Comparison of ENCODE assay signal across 16 cellular contexts in the genomic region with DNA sequence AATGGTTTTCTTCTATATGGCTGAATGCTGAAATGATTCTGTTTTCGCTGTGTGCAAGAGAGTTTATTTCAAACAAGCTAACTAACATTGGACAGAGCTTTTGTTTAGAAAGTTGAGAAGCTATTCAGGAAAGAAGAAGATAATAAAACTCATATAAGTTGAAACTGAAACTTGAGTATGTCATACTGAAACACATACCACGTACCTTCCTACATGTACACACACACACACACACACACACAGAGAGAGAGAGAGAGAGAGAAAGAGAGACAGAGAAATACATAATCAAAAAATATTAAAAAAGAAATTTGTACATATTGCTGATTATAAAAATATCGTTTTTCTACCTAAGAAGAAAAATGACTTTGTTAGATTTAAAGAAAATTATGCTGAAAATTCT.
DNase-seq lines count a peak whose midpoint lies in the region; ATAC-seq lines count a peak whose summit lies in the region.
"Had no signal": no experiment of that assay in that cellular context is flagged by ENCODE, and none has a peak within 500 bp of the region (broad histone marks: within the 10 kb centered on the region; RNA-seq: fewer than 3 reads in every experiment).

No MANE protein-coding gene starts in this region.

- intact Hi-C loops in right cardiac atrium (cut with DNase I) = no loop called here

- no peak overlapping the region for H3K4me3 ChIP-seq in right cardiac atrium (ENCODE audit: low read length)
- H3K4me3 ChIP-seq: hepatocyte, psoas muscle, thoracic aorta had no signal

- no peaks in the 10 kb centered on the region for H3K27me3 ChIP-seq in right cardiac atrium (ENCODE audit: control insufficient read depth, insufficient read depth)
- H3K27me3 ChIP-seq: hepatocyte had no signal

- H3K4me1 ChIP-seq in right cardiac atrium (ENCODE audit: control insufficient read depth, insufficient read depth, low read length) = no peaks in the 10 kb centered on the region
- H3K4me1 ChIP-seq: psoas muscle had no signal

- peak; percentile 93 for ATAC-seq in GM18499 (IDR thresholded peaks at IDR 0.05; ENCODE audit: insufficient read depth, unreplicated experiment)
- peak; percentile 85 for ATAC-seq in GM21360 (IDR thresholded peaks at IDR 0.05; ENCODE audit: unreplicated experiment)
- ATAC-seq in HG02981 (IDR thresholded peaks at IDR 0.05; ENCODE audit: unreplicated experiment) = peak; percentile 76
- ATAC-seq in HG03565 (IDR thresholded peaks at IDR 0.05; ENCODE audit: unreplicated experiment) = peak; percentile 94
- ATAC-seq in right cardiac atrium = no peak
- ATAC-seq in esophagus mucosa = no peak
- ATAC-seq: left ventricle myocardium superior, psoas muscle had no signal

- DNase-seq in stimulated activated CD4-positive, alpha-beta T cell treated with anti-CD3 and anti-CD28 coated beads, Interleukin-1b, Interleukin-23, amount 100 ng/mL, for 48 hours = no peak
- DNase-seq in right cardiac atrium = no peak
- DNase-seq in GM03348 (ENCODE audit: low spot score) = no peak
- DNase-seq: activated CD4-positive, alpha-beta T cell treated with anti-CD3 and anti-CD28 coated beads, Interleukin-2, amount 50 U/mL, for 1 hour; anterior cingulate cortex; dermis blood vessel endothelial cell; left ventricle myocardium superior; MV-4-11; psoas muscle had no signal

- H3K9me3 ChIP-seq in right cardiac atrium (ENCODE audit: control insufficient read depth, low read length) = no peaks in the 10 kb centered on the region
- H3K9me3 ChIP-seq: psoas muscle, thoracic aorta had no signal

- H3K27ac ChIP-seq in right cardiac atrium (ENCODE audit: low read length) = no peak overlapping the region
- H3K27ac ChIP-seq: hepatocyte, psoas muscle, thoracic aorta had no signal

- WGBS in right cardiac atrium = 81% methylated on average over 3 of the region's 3 CpGs

Comparison
In these comparisons a context has a peak if more than half of its experiments do, and no peak if none do; other contexts are left out.
1. ATAC-seq: peak in GM18499 (single experiment), GM21360 (single experiment), HG02981 (single experiment) and HG03565 (single experiment); none in right cardiac atrium (0 of 2) and esophagus mucosa (single experiment).